Comparison of ENCODE assay signal across 8 cellular contexts in genomic region chrX:108537005-108537404, GRCh38.
DNase-seq lines count a peak whose midpoint lies in the region; ATAC-seq, FAIRE-seq and TF ChIP-seq lines count a peak whose summit lies in the region.

No MANE protein-coding gene starts in this region.

- ATAC-seq in GM19372 (IDR thresholded peaks at IDR 0.05; ENCODE audit: low read depth, unreplicated experiment) = peak; percentile 85
- ATAC-seq in HG03432 (IDR thresholded peaks at IDR 0.05; ENCODE audit: unreplicated experiment) = peak; percentile 82
- no peak for ATAC-seq in activated T-cell treated with anti-CD3 and anti-CD28 coated beads, Interleukin-2, amount 50 U/mL, for 4 hours

- H3K9me3 ChIP-seq in DOHH2 (ENCODE audit: control insufficient read depth, insufficient read depth, low read length) = no peaks in the 10 kb centered on the region
- H3K9me3 ChIP-seq in trophoblast cell (ENCODE audit: insufficient read depth, low read depth, low read length) = no peaks in the 10 kb centered on the region

- H2AFZ ChIP-seq in trophoblast cell (ENCODE audit: insufficient read depth, low read length, poor library complexity) = no peak overlapping the region

- no peak overlapping the region for H3K4me3 Mint-ChIP-seq in activated T-cell treated with anti-CD3 and anti-CD28 coated beads, Interleukin-2, amount 50 U/mL, for 4 hours

- no peak overlapping the region for H3K23ac ChIP-seq in trophoblast cell (ENCODE audit: low read length)

- no peak overlapping the region for H3K9ac ChIP-seq in trophoblast cell (ENCODE audit: low read length)

- no peak overlapping the region for H2BK120ac ChIP-seq in trophoblast cell (ENCODE audit: insufficient read depth, low read length, poor library complexity)

- no peaks in the 10 kb centered on the region for H3K79me1 ChIP-seq in trophoblast cell (ENCODE audit: low read length)

- DNase-seq in NCI-H748 treated with DMSO at 0.1 percent for 48 hours (lab: John Stamatoyannopoulos, UW) = peak; percentile 58
- peak; percentile 14 to 58 for DNase-seq in trophoblast cell
- no peak for DNase-seq in activated T-cell treated with anti-CD3 and anti-CD28 coated beads, Interleukin-2, amount 50 U/mL, for 4 hours
- DNase-seq in activated effector memory CD4-positive, alpha-beta T cell treated with anti-CD3 and anti-CD28 coated beads, Interleukin-2, amount 50 U/mL, for 16 hours = no peak

- H2BK5ac ChIP-seq in trophoblast cell (ENCODE audit: low read depth, low read length, poor library complexity) = no peak overlapping the region

- no peak overlapping the region for H3K27ac ChIP-seq in DOHH2 (ENCODE audit: low read depth, low read length)
- no peak overlapping the region for H3K27ac ChIP-seq in trophoblast cell (ENCODE audit: low read depth, low read length)

- H4K8ac ChIP-seq in trophoblast cell (ENCODE audit: low read depth, low read length) = no peak overlapping the region

- no peaks in the 10 kb centered on the region for H3K4me1 ChIP-seq in DOHH2 (ENCODE audit: control insufficient read depth, low read length)
- H3K4me1 ChIP-seq in trophoblast cell (ENCODE audit: control insufficient read depth in 1 of 2, insufficient read depth in 2 of 2, low read length in 2 of 2) = no peaks in the 10 kb centered on the region

- no peak overlapping the region for H4K91ac ChIP-seq in trophoblast cell (ENCODE audit: low read depth, low read length)

- H4K12ac ChIP-seq in trophoblast cell (ENCODE audit: low read depth, low read length) = no peak overlapping the region

- no peak overlapping the region for H3K14ac ChIP-seq in trophoblast cell (ENCODE audit: low read length)

- H3K9me2 ChIP-seq in DOHH2 (replicated peaks; ENCODE audit: control insufficient read depth, low read length) = no peaks in the 10 kb centered on the region

- H3K36me3 ChIP-seq in DOHH2 (ENCODE audit: control insufficient read depth, low read length) = no peaks in the 10 kb centered on the region
- no peaks in the 10 kb centered on the region for H3K36me3 ChIP-seq in trophoblast cell (ENCODE audit: control insufficient read depth in 1 of 2, insufficient read depth in 2 of 2, low read length in 2 of 2)

- no peaks in the 10 kb centered on the region for H3K27me3 Mint-ChIP-seq in activated T-cell treated with anti-CD3 and anti-CD28 coated beads, Interleukin-2, amount 50 U/mL, for 4 hours (ENCODE audit: low read depth)

- H3K4me1 Mint-ChIP-seq in activated T-cell treated with anti-CD3 and anti-CD28 coated beads, Interleukin-2, amount 50 U/mL, for 4 hours (ENCODE audit: low read depth) = no peaks in the 10 kb centered on the region

- H3K4me2 ChIP-seq in DOHH2 (ENCODE audit: low read length) (no peak overlapping the region), trophoblast cell (ENCODE audit: low read length) (no peak overlapping the region)

- H3K9me3 Mint-ChIP-seq in activated T-cell treated with anti-CD3 and anti-CD28 coated beads, Interleukin-2, amount 50 U/mL, for 4 hours = no peaks in the 10 kb centered on the region

- H3K79me2 ChIP-seq in DOHH2 (ENCODE audit: control insufficient read depth, low read length) (no peaks in the 10 kb centered on the region), trophoblast cell (ENCODE audit: control insufficient read depth, insufficient read depth, low read length, poor library complexity) (no peaks in the 10 kb centered on the region)

- no peaks in the 10 kb centered on the region for H3K36me3 Mint-ChIP-seq in activated T-cell treated with anti-CD3 and anti-CD28 coated beads, Interleukin-2, amount 50 U/mL, for 4 hours (ENCODE audit: insufficient read depth)

- no peak overlapping the region for H3K4me3 ChIP-seq in DOHH2 (ENCODE audit: low read length)
- H3K4me3 ChIP-seq in trophoblast cell (ENCODE audit: low read depth, low read length) = no peak overlapping the region

- no peak overlapping the region for H2AK5ac ChIP-seq in trophoblast cell (ENCODE audit: low read length)

- WGBS in trophoblast cell (ENCODE audit: extremely low coverage, insufficient coverage, insufficient read length) = no CpG with 5 or more reads among the region's 2 CpGs

- H2BK12ac ChIP-seq in trophoblast cell (ENCODE audit: low read length) = no peak overlapping the region

- no peaks in the 10 kb centered on the region for H4K20me1 ChIP-seq in DOHH2 (ENCODE audit: control insufficient read depth, insufficient read depth, low read depth, low read length)

- FAIRE-seq in endometrium (lab: Jason Lieb, UNC) = peak; percentile 67

- H3K4ac ChIP-seq in trophoblast cell (ENCODE audit: low read depth, low read length) = no peak overlapping the region

- H3K27me3 ChIP-seq in DOHH2 (ENCODE audit: control insufficient read depth, low read length) (no peaks in the 10 kb centered on the region), trophoblast cell (ENCODE audit: insufficient read depth, low read length) (no peaks in the 10 kb centered on the region)

- peak; percentile 46 for TF ChIP-seq CTCF in DOHH2 (IDR thresholded peaks at IDR 0.05; ENCODE audit: low read depth, low read length, poor library complexity, severe bottlenecking)

- no peak overlapping the region for H3K18ac ChIP-seq in trophoblast cell (ENCODE audit: low read length)

- H3F3A ChIP-seq in DOHH2 (ENCODE audit: control insufficient read depth, insufficient read depth) = no peaks in the 10 kb centered on the region

Comparison
In these comparisons a context has a peak if more than half of its experiments do, and no peak if none do; other contexts are left out.
1. ATAC-seq: peak in GM19372 (single experiment) and HG03432 (single experiment); none in activated T-cell treated with anti-CD3 and anti-CD28 coated beads, Interleukin-2, amount 50 U/mL, for 4 hours (0 of 2).
2. DNase-seq: peak in NCI-H748 treated with DMSO at 0.1 percent for 48 hours (single experiment) and trophoblast cell (2 of 2); none in activated T-cell treated with anti-CD3 and anti-CD28 coated beads, Interleukin-2, amount 50 U/mL, for 4 hours (single experiment) and activated effector memory CD4-positive, alpha-beta T cell treated with anti-CD3 and anti-CD28 coated beads, Interleukin-2, amount 50 U/mL, for 16 hours (single experiment).